ENCODE assay signal across 8 cellular contexts in genomic region chr5:7868427-7868772, GRCh38. TPM values are rescaled to one million over a fixed set of nuclear protein-coding genes. Genes with fewer than 3 reads are reported as not detected.
DNase-seq lines count a peak whose midpoint lies in the region; ATAC-seq and TF ChIP-seq lines count a peak whose summit lies in the region.

No MANE protein-coding gene starts in this region.

- H3K4me1 ChIP-seq in HAP-1 (peaks cover 15% of the 10 kb centered on the region), iPS-18a (ENCODE audit: control insufficient read depth, low read depth, low read length) (peaks cover 9% of the 10 kb centered on the region), stomach (peaks cover 11 to 65% (median 42%) of the 10 kb centered on the region in 4 donors)

- in situ Hi-C loops in HAP-1 (cut with MboI; ENCODE audit: low sequenced_read_pairs): loop anchor here (10.0 to 25.0 kb wide), 2 partner anchors 1106 to 1254 kb away; no protein-coding TSS in a partner anchor

- intact Hi-C loops in activated T-helper 1 cell treated with anti-CD3 and anti-CD28 coated beads, Interleukin-12 subunit alpha, Interleukin-12 subunit beta, Interleukin-2, Interleukin-4 antibody, amounts not matched to agents 30 ng/mL and 10 ng/mL and 1 ng/mL, durations not matched to agents 14 hours and 24 hours and 36 hours (cut with micrococcal nuclease): loop anchor here (1.0 to 5.0 kb wide), 5 partner anchors 10 to 1491 kb away; partner anchors contain the start of genes MED10, NSUN2, SRD5A1 and TENT4A
- intact Hi-C loops in stomach (cut with DNase I; ENCODE audit: low total_unique reads): loop anchor here (10.0 kb wide), 1 partner anchor 1244 kb away; no protein-coding TSS in a partner anchor

- H3K27ac ChIP-seq in 22Rv1 (peak overlapping the region; percentile 53), iPS-18a (ENCODE audit: low read length) (no peak overlapping the region), stomach (peak overlapping the region; percentile 86 to 95 (median 91))

- H3K4me3 ChIP-seq in HAP-1 (peak overlapping the region; percentile 88), iPS-18a (ENCODE audit: low read length) (peak overlapping the region; percentile 60), stomach (peak overlapping the region; percentile 76 to 98 (median 93))

- H3K9me3 ChIP-seq in HAP-1 (no peaks in the 10 kb centered on the region), iPS-18a (ENCODE audit: control insufficient read depth, low read depth, low read length) (no peaks in the 10 kb centered on the region), stomach (no peaks in the 10 kb centered on the region)

- TF ChIP-seq CTCF in 22Rv1 (IDR thresholded peaks at IDR 0.05): no peak
- no peak for TF ChIP-seq CTCF in stomach (IDR thresholded peaks at IDR 0.05)

- peaks cover 44% of the 10 kb centered on the region for H3K36me3 Mint-ChIP-seq in activated T-helper 1 cell treated with anti-CD3 and anti-CD28 coated beads, Interleukin-12 subunit alpha, Interleukin-12 subunit beta, Interleukin-2, Interleukin-4 antibody, amounts not matched to agents 30 ng/mL and 10 ng/mL and 1 ng/mL, durations not matched to agents 14 hours and 24 hours and 36 hours (ENCODE audit: low read depth)

- DNase-seq in HAP-1 (ENCODE audit: low spot score in 2 of 2) (no peak), stomach (no peak), occipital lobe (lab: John Stamatoyannopoulos, UW) (no peak), MV-4-11 (lab: John Stamatoyannopoulos, UW) (no peak)
- DNase-seq in activated T-helper 1 cell treated with anti-CD3 and anti-CD28 coated beads, Interleukin-12 subunit alpha, Interleukin-12 subunit beta, Interleukin-2, Interleukin-4 antibody, amounts not matched to agents 30 ng/mL and 10 ng/mL and 1 ng/mL, durations not matched to agents 14 hours and 24 hours and 36 hours (ENCODE audit: low spot score): no peak

- H3K4me3 Mint-ChIP-seq in activated T-helper 1 cell treated with anti-CD3 and anti-CD28 coated beads, Interleukin-12 subunit alpha, Interleukin-12 subunit beta, Interleukin-2, Interleukin-4 antibody, amounts not matched to agents 30 ng/mL and 10 ng/mL and 1 ng/mL, durations not matched to agents 14 hours and 24 hours and 36 hours: peak overlapping the region; percentile 97

- no peak for TF ChIP-seq EP300 in stomach (IDR thresholded peaks at IDR 0.05)

- H3K27me3 ChIP-seq in HAP-1 (ENCODE audit: low read depth) (no peaks in the 10 kb centered on the region), iPS-18a (ENCODE audit: control insufficient read depth, insufficient read depth, low read length) (no peaks in the 10 kb centered on the region), stomach (no peaks in the 10 kb centered on the region)

- H3K27ac Mint-ChIP-seq in activated T-helper 1 cell treated with anti-CD3 and anti-CD28 coated beads, Interleukin-12 subunit alpha, Interleukin-12 subunit beta, Interleukin-2, Interleukin-4 antibody, amounts not matched to agents 30 ng/mL and 10 ng/mL and 1 ng/mL, durations not matched to agents 14 hours and 24 hours and 36 hours: peak overlapping the region; percentile 88

- no peak for TF ChIP-seq POLR2A in stomach (IDR thresholded peaks at IDR 0.05)

- no peaks in the 10 kb centered on the region for H3K27me3 Mint-ChIP-seq in activated T-helper 1 cell treated with anti-CD3 and anti-CD28 coated beads, Interleukin-12 subunit alpha, Interleukin-12 subunit beta, Interleukin-2, Interleukin-4 antibody, amounts not matched to agents 30 ng/mL and 10 ng/mL and 1 ng/mL, durations not matched to agents 14 hours and 24 hours and 36 hours (ENCODE audit: insufficient read depth)

- H3K36me3 ChIP-seq in HAP-1 (replicated peaks): peaks cover 41% of the 10 kb centered on the region
- peaks cover 28% of the 10 kb centered on the region for H3K36me3 ChIP-seq in iPS-18a (ENCODE audit: control insufficient read depth, low read depth, low read length)
- H3K36me3 ChIP-seq in stomach: peaks cover 3 to 26% (median 21%) of the 10 kb centered on the region in 4 donors

- 0 to 2% (median 0%) methylated on average over 8 of the region's 8 CpGs for WGBS in stomach, 5 donors

- peak overlapping the region; percentile 68 for H3K9ac ChIP-seq in iPS-18a (ENCODE audit: low read length)

- ATAC-seq in GM21447 (IDR thresholded peaks at IDR 0.05; ENCODE audit: unreplicated experiment): no peak

- H3K9me3 Mint-ChIP-seq in activated T-helper 1 cell treated with anti-CD3 and anti-CD28 coated beads, Interleukin-12 subunit alpha, Interleukin-12 subunit beta, Interleukin-2, Interleukin-4 antibody, amounts not matched to agents 30 ng/mL and 10 ng/mL and 1 ng/mL, durations not matched to agents 14 hours and 24 hours and 36 hours: no peaks in the 10 kb centered on the region

- peaks cover 68% of the 10 kb centered on the region for H3K4me1 Mint-ChIP-seq in activated T-helper 1 cell treated with anti-CD3 and anti-CD28 coated beads, Interleukin-12 subunit alpha, Interleukin-12 subunit beta, Interleukin-2, Interleukin-4 antibody, amounts not matched to agents 30 ng/mL and 10 ng/mL and 1 ng/mL, durations not matched to agents 14 hours and 24 hours and 36 hours (ENCODE audit: low read depth)

RNA-seq across cellular contexts. Expression of gene FASTKD3, which starts 0.4 kb away (rescaled TPM):
- 13.5 and 18.6 TPM in 2 replicates for total RNA-seq in activated T-helper 1 cell treated with anti-CD3 and anti-CD28 coated beads, Interleukin-12 subunit alpha, Interleukin-12 subunit beta, Interleukin-2, Interleukin-4 antibody, amounts not matched to agents 30 ng/mL and 10 ng/mL and 1 ng/mL, durations not matched to agents 14 hours and 24 hours and 36 hours
- total RNA-seq in stomach (10 to 100 TPM in 2 of 5 donors, 1 to 10 TPM in 1, under 1 TPM in 1, not detected in 1; 0.58 to 13.0 (median 7.2) TPM), occipital lobe (21.4 TPM)
- polyA plus RNA-seq in stomach: 10 to 100 TPM in 1 of 3 donors, 1 to 10 TPM in 2; 8.7 to 11.9 (median 9.9) TPM

RNA-seq across cellular contexts. Expression of gene MTRR, which starts 0.5 kb away (rescaled TPM):
- 83.0 and 90.4 TPM in 2 replicates for total RNA-seq in activated T-helper 1 cell treated with anti-CD3 and anti-CD28 coated beads, Interleukin-12 subunit alpha, Interleukin-12 subunit beta, Interleukin-2, Interleukin-4 antibody, amounts not matched to agents 30 ng/mL and 10 ng/mL and 1 ng/mL, durations not matched to agents 14 hours and 24 hours and 36 hours
- total RNA-seq in stomach (10 to 100 TPM; 11.0 to 53.9 (median 51.3) TPM), occipital lobe (29.9 TPM)
- 10 to 100 TPM in 2 of 3 donors, 1 to 10 TPM in 1; 9.7 to 21.8 (median 15.1) TPM for polyA plus RNA-seq in stomach

RNA-seq across cellular contexts. Expression of gene CFAP90, which starts 17.5 kb away (rescaled TPM):
- not detected in 2 replicates for total RNA-seq in activated T-helper 1 cell treated with anti-CD3 and anti-CD28 coated beads, Interleukin-12 subunit alpha, Interleukin-12 subunit beta, Interleukin-2, Interleukin-4 antibody, amounts not matched to agents 30 ng/mL and 10 ng/mL and 1 ng/mL, durations not matched to agents 14 hours and 24 hours and 36 hours
- under 1 TPM in 1 of 5 donors, not detected in 4; 0.55 TPM for total RNA-seq in stomach
- polyA plus RNA-seq in stomach: 1 to 10 TPM in 2 of 3 donors, under 1 TPM in 1; 0.81 to 1.3 (median 1.2) TPM
- total RNA-seq in occipital lobe: 2.2 TPM
